Comparison of ENCODE assay signal across 9 cellular contexts in the genomic region with DNA sequence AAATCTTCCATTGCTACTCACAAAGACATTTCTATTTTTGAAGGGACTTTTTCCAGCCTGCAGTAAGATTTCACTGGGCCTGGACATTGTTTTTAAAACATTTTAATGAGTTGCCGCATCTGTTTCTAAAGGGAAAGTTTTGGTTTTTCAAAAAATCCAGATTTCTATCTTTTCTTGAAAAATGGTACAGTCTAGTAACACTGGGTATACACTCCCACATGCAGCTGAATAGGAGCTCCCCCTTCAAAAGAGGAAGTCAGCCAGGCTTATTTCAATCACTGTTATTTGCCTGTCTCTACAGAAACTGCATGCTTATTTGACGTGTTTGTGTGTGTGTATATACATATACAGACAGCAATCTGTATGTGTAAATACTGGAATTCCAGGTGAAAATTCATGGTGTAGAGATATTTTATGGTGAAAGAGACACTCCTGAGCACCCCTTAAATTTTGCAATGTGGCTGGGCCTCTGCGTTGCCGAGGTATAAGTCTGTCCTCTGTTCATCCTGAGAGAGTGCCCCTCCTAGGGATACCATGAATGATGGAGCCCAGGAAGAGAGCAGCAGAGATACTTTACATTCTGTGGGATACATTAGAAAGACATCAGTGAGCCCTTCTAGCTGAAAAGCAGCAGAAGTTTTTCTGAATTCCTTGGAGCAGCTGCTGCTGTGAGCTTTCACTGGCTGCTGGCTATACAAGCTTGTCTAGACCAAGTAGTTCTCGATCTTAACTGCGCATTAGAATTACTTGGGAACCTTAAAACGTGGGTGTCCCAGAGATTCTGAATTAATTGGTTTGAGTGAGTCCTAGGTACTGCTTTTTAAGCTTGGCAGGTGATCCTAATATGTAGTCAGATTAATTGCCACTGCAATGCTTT. TPM values are rescaled to one million over a fixed set of nuclear protein-coding genes. Genes with fewer than 3 reads are reported as not detected.
DNase-seq lines count a peak whose midpoint lies in the region; ATAC-seq and TF ChIP-seq lines count a peak whose summit lies in the region.
"Had no signal": no experiment of that assay in that cellular context is flagged by ENCODE, and none has a peak within 500 bp of the region (broad histone marks: within the 10 kb centered on the region; RNA-seq: fewer than 3 reads in every experiment).

No MANE protein-coding gene starts in this region.

- no peak overlapping the region for H3K14ac ChIP-seq in mesenchymal stem cell (ENCODE audit: low read length in 2 of 2)

- intact Hi-C loops in activated naive CD4-positive, alpha-beta T cell treated with anti-CD3 and anti-CD28 coated beads for 36 hours (cut with micrococcal nuclease), result no loop called here

- H3K27me3 Mint-ChIP-seq in nephron (ENCODE audit: low read depth), result no peaks in the 10 kb centered on the region
- H3K27me3 Mint-ChIP-seq in activated naive CD4-positive, alpha-beta T cell treated with anti-CD3 and anti-CD28 coated beads for 36 hours (ENCODE audit: low read depth), result no peaks in the 10 kb centered on the region
- peaks cover 3 to 10% (median 7%) of the 10 kb centered on the region in 3 donors for H3K27me3 Mint-ChIP-seq in immature natural killer cell (ENCODE audit: low read depth in 3 of 3)
- H3K27me3 Mint-ChIP-seq in progenitor cell of endocrine pancreas, result peaks cover 77% of the 10 kb centered on the region

- H4K20me1 ChIP-seq in OCI-LY3 (ENCODE audit: insufficient read depth, low read length), result no peaks in the 10 kb centered on the region

- no peak overlapping the region for H2AK5ac ChIP-seq in mesenchymal stem cell (ENCODE audit: low read length, severe bottlenecking)

- no peak overlapping the region for H2BK5ac ChIP-seq in mesenchymal stem cell (ENCODE audit: low read depth, low read length, poor library complexity, severe bottlenecking)

- H2BK120ac ChIP-seq in mesenchymal stem cell (ENCODE audit: low read depth, low read length), result no peak overlapping the region

- ATAC-seq in GM18870 (IDR thresholded peaks at IDR 0.05; ENCODE audit: unreplicated experiment) (peak; percentile 80), HG02763 (IDR thresholded peaks at IDR 0.05; ENCODE audit: unreplicated experiment) (peak; percentile 76)

- no peaks in the 10 kb centered on the region for H3K79me2 ChIP-seq in OCI-LY3 (ENCODE audit: low read length)

- no peak overlapping the region for H3K4ac ChIP-seq in mesenchymal stem cell (ENCODE audit: low read depth in 1 of 2, low read length in 2 of 2)

- H4K91ac ChIP-seq in mesenchymal stem cell (ENCODE audit: low read length), result no peak overlapping the region

- peak overlapping the region; percentile 77 for H3K27ac ChIP-seq in OCI-LY3 (ENCODE audit: low read length)
- H3K27ac ChIP-seq in mesenchymal stem cell (ENCODE audit: low read length, poor library complexity, severe bottlenecking), result no peak overlapping the region

- H3K9me3 ChIP-seq in OCI-LY3 (ENCODE audit: insufficient read depth, low read length) (no peaks in the 10 kb centered on the region), mesenchymal stem cell (ENCODE audit: control insufficient read depth, low read length) (no peaks in the 10 kb centered on the region)

- H3K4me1 Mint-ChIP-seq in nephron (peaks cover 40% of the 10 kb centered on the region), immature natural killer cell (no peaks in the 10 kb centered on the region), progenitor cell of endocrine pancreas (ENCODE audit: low read depth) (peaks cover 12% of the 10 kb centered on the region)
- H3K4me1 Mint-ChIP-seq in activated naive CD4-positive, alpha-beta T cell treated with anti-CD3 and anti-CD28 coated beads for 36 hours (ENCODE audit: low read depth), result no peaks in the 10 kb centered on the region

- no peak overlapping the region for H3K18ac ChIP-seq in mesenchymal stem cell (ENCODE audit: low read depth in 1 of 2, low read length in 2 of 2)

- H3K4me3 ChIP-seq in OCI-LY3 (ENCODE audit: low read length), result peak overlapping the region; percentile 57
- H3K4me3 ChIP-seq in mesenchymal stem cell (ENCODE audit: insufficient read depth in 1 of 2, low read depth in 1 of 2, low read length in 2 of 2), result no peak overlapping the region

- H3K79me1 ChIP-seq in mesenchymal stem cell (replicated peaks; ENCODE audit: low read length, poor library complexity, severe bottlenecking), result no peaks in the 10 kb centered on the region

- H2AFZ ChIP-seq in OCI-LY3 (ENCODE audit: low read depth, low read length), result peak overlapping the region; percentile 90
- H2AFZ ChIP-seq in mesenchymal stem cell (ENCODE audit: low read depth, low read length), result no peak overlapping the region

- H3K4me2 ChIP-seq in OCI-LY3 (ENCODE audit: low read length) (peak overlapping the region; percentile 89), mesenchymal stem cell (ENCODE audit: low read length, poor library complexity, severe bottlenecking) (no peak overlapping the region)

- TF ChIP-seq CTCF in OCI-LY3 (IDR thresholded peaks at IDR 0.05; ENCODE audit: low read depth, low read length), result no peak
- TF ChIP-seq CTCF in nephron (IDR thresholded peaks at IDR 0.05; ENCODE audit: unreplicated experiment in 3 of 3), result no peak
- TF ChIP-seq CTCF in progenitor cell of endocrine pancreas (IDR thresholded peaks at IDR 0.05; ENCODE audit: unreplicated experiment), result no peak

- no peak for DNase-seq in mesenchymal stem cell
- no peak for DNase-seq in activated naive CD4-positive, alpha-beta T cell treated with anti-CD3 and anti-CD28 coated beads for 36 hours
- DNase-seq in immature natural killer cell, result no peak
- no peak for DNase-seq in progenitor cell of endocrine pancreas (ENCODE audit: low spot score, unreplicated experiment)
- DNase-seq: activated naive CD8-positive, alpha-beta T cell treated with anti-CD3 and anti-CD28 coated beads for 36 hours had no signal

- H4K8ac ChIP-seq in mesenchymal stem cell (ENCODE audit: low read length), result no peak overlapping the region

- WGBS in mesenchymal stem cell, result 78% methylated on average over 7 of the region's 7 CpGs

- no peaks in the 10 kb centered on the region for H3K36me3 ChIP-seq in OCI-LY3 (replicated peaks; ENCODE audit: low read depth, low read length)
- no peaks in the 10 kb centered on the region for H3K36me3 ChIP-seq in mesenchymal stem cell (ENCODE audit: control insufficient read depth in 1 of 2, insufficient read depth in 2 of 2, low read depth in 1 of 2, low read length in 2 of 2)

- H3K27me3 ChIP-seq in OCI-LY3 (ENCODE audit: low read depth, low read length), result no peaks in the 10 kb centered on the region
- H3K27me3 ChIP-seq in mesenchymal stem cell (ENCODE audit: control insufficient read depth in 1 of 2, insufficient read depth in 1 of 2, low read length in 2 of 2), result peaks cover 0 to 4% of the 10 kb centered on the region in 2 experiments

- no peak overlapping the region for H3K4me3 Mint-ChIP-seq in nephron
- no peak overlapping the region for H3K4me3 Mint-ChIP-seq in activated naive CD4-positive, alpha-beta T cell treated with anti-CD3 and anti-CD28 coated beads for 36 hours
- H3K4me3 Mint-ChIP-seq in immature natural killer cell, result no peak overlapping the region
- no peak overlapping the region for H3K4me3 Mint-ChIP-seq in progenitor cell of endocrine pancreas (ENCODE audit: low read depth)
- H3K4me3 Mint-ChIP-seq: activated naive CD8-positive, alpha-beta T cell treated with anti-CD3 and anti-CD28 coated beads for 36 hours had no signal

- CTCF ChIA-PET in activated naive CD4-positive, alpha-beta T cell treated with anti-CD3 and anti-CD28 coated beads for 36 hours (lab: Charles Lee), result no interaction called here

- H3K27ac Mint-ChIP-seq in nephron, result peak overlapping the region; percentile 74 to 88 (median 84)
- no peak overlapping the region for H3K27ac Mint-ChIP-seq in activated naive CD4-positive, alpha-beta T cell treated with anti-CD3 and anti-CD28 coated beads for 36 hours
- H3K27ac Mint-ChIP-seq in immature natural killer cell, result no peak overlapping the region
- H3K27ac Mint-ChIP-seq in progenitor cell of endocrine pancreas, result no peak overlapping the region
- H3K27ac Mint-ChIP-seq: activated naive CD8-positive, alpha-beta T cell treated with anti-CD3 and anti-CD28 coated beads for 36 hours had no signal

- H3K23ac ChIP-seq in mesenchymal stem cell (ENCODE audit: low read length in 2 of 2), result no peak overlapping the region

- H3K9ac ChIP-seq in OCI-LY3 (ENCODE audit: low read length), result peak overlapping the region; percentile 59
- no peak overlapping the region for H3K9ac ChIP-seq in mesenchymal stem cell (ENCODE audit: low read length)

- H3K36me3 Mint-ChIP-seq in nephron (ENCODE audit: low read depth), result no peaks in the 10 kb centered on the region
- no peaks in the 10 kb centered on the region for H3K36me3 Mint-ChIP-seq in activated naive CD4-positive, alpha-beta T cell treated with anti-CD3 and anti-CD28 coated beads for 36 hours (ENCODE audit: low read depth)
- peaks cover 0 to 3% (median 0%) of the 10 kb centered on the region in 3 donors for H3K36me3 Mint-ChIP-seq in immature natural killer cell
- no peaks in the 10 kb centered on the region for H3K36me3 Mint-ChIP-seq in progenitor cell of endocrine pancreas (ENCODE audit: insufficient read depth)

- H2BK15ac ChIP-seq in mesenchymal stem cell (ENCODE audit: low read depth, poor library complexity, severe bottlenecking), result no peak overlapping the region

- H3K4me1 ChIP-seq in OCI-LY3 (ENCODE audit: low read length) (peaks cover 33% of the 10 kb centered on the region), mesenchymal stem cell (ENCODE audit: control insufficient read depth, insufficient read depth, low read depth, low read length) (no peaks in the 10 kb centered on the region)

- no peak overlapping the region for H2BK12ac ChIP-seq in mesenchymal stem cell (ENCODE audit: low read length in 2 of 2)

- H3K9me3 Mint-ChIP-seq in nephron (no peaks in the 10 kb centered on the region), immature natural killer cell (no peaks in the 10 kb centered on the region), progenitor cell of endocrine pancreas (ENCODE audit: low read depth) (no peaks in the 10 kb centered on the region)
- H3K9me3 Mint-ChIP-seq in activated naive CD4-positive, alpha-beta T cell treated with anti-CD3 and anti-CD28 coated beads for 36 hours, result no peaks in the 10 kb centered on the region
- H3K9me3 Mint-ChIP-seq: activated naive CD8-positive, alpha-beta T cell treated with anti-CD3 and anti-CD28 coated beads for 36 hours had no signal

RNA-seq across cellular contexts. Expression of a gene that starts 12.0 kb away (rescaled TPM):
- polyA plus RNA-seq in mesenchymal stem cell (2013, experiment 1 of 2), result 102 TPM
- 105 TPM for polyA plus RNA-seq in mesenchymal stem cell (2013, experiment 2 of 2)
- 100 to 1,000 TPM; 185 to 190 TPM for total RNA-seq in activated naive CD4-positive, alpha-beta T cell treated with anti-CD3 and anti-CD28 coated beads for 36 hours
- polyA plus RNA-seq in immature natural killer cell, result 100 to 1,000 TPM; 113 to 167 (median 153) TPM
- 71.6 and 80.1 TPM in 2 replicates for total RNA-seq in progenitor cell of endocrine pancreas

RNA-seq across cellular contexts. Expression of a gene that starts 28.5 kb away (rescaled TPM):
- polyA plus RNA-seq in mesenchymal stem cell (2013, experiment 1 of 2), result 26.9 TPM
- polyA plus RNA-seq in mesenchymal stem cell (2013, experiment 2 of 2), result 27.0 TPM
- total RNA-seq in activated naive CD4-positive, alpha-beta T cell treated with anti-CD3 and anti-CD28 coated beads for 36 hours, result 10 to 100 TPM; 25.8 to 28.8 TPM
- 10 to 100 TPM; 14.3 to 25.6 (median 18.2) TPM for polyA plus RNA-seq in immature natural killer cell
- 60.3 and 64.3 TPM in 2 replicates for total RNA-seq in progenitor cell of endocrine pancreas

Comparison
In these comparisons a context has a peak if more than half of its experiments do, and no peak if none do; other contexts are left out.
1. H3K27ac Mint-ChIP-seq: peak in nephron (3 of 3); none in activated naive CD4-positive, alpha-beta T cell treated with anti-CD3 and anti-CD28 coated beads for 36 hours (single experiment), immature natural killer cell (0 of 6) and progenitor cell of endocrine pancreas (single experiment).